Comparison of ENCODE assay signal across 18 cellular contexts in the genomic region with DNA sequence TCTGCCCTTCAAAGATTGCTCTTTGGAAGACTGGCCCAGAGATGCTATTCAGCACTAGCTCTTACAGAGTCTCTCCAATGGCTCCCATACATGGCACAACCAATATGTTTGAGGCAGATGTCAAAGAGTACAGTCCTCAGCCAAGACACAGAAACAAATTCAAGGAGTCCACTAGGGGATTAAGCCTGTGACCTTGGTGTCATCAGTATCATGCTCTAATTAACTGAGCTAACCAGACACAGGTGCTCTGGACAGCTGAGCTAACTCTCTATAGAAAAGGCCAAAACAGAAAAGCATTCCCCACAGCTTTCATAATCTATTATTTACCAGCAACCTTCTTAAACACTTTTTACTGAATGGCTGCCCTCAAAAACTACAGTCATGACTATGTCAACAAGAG.
"Had no signal": no experiment of that assay in that cellular context is flagged by ENCODE, and none has a peak within 500 bp of the region (broad histone marks: within the 10 kb centered on the region; RNA-seq: fewer than 3 reads in every experiment).

No MANE protein-coding gene starts in this region.

- H3K27me3 ChIP-seq: colonic mucosa, foreskin keratinocyte, hepatocyte, neutrophil, sigmoid colon, stomach, transverse colon had no signal

- ATAC-seq: foreskin keratinocyte; naive thymus-derived CD8-positive, alpha-beta T cell; psoas muscle had no signal

- DNase-seq: colonic mucosa; effector CD4-positive, alpha-beta T cell; endodermal cell; erythroblast; foreskin keratinocyte; head of caudate nucleus; naive thymus-derived CD8-positive, alpha-beta T cell; psoas muscle; sigmoid colon; small intestine; stimulated activated CD4-positive, alpha-beta T cell treated with anti-CD3 and anti-CD28 coated beads, Interleukin-12 subunit alpha, Interleukin-12 subunit beta, amount 100 ng/mL, for 4 hours; stimulated activated naive CD4-positive, alpha-beta T cell; stomach; substantia nigra; transverse colon had no signal

- H3K9me3 ChIP-seq: colonic mucosa, neutrophil, psoas muscle, sigmoid colon, thoracic aorta, transverse colon had no signal

- H3K27ac ChIP-seq: colonic mucosa, foreskin keratinocyte, hepatocyte, neutrophil, psoas muscle, sigmoid colon, stomach, thoracic aorta, transverse colon had no signal

- H3K36me3 ChIP-seq: colonic mucosa, neutrophil, sigmoid colon, stomach, thoracic aorta, transverse colon had no signal

- H3K4me3 ChIP-seq: colonic mucosa, hepatocyte, psoas muscle, sigmoid colon, stomach, thoracic aorta, transverse colon had no signal
